In the genomic region with DNA sequence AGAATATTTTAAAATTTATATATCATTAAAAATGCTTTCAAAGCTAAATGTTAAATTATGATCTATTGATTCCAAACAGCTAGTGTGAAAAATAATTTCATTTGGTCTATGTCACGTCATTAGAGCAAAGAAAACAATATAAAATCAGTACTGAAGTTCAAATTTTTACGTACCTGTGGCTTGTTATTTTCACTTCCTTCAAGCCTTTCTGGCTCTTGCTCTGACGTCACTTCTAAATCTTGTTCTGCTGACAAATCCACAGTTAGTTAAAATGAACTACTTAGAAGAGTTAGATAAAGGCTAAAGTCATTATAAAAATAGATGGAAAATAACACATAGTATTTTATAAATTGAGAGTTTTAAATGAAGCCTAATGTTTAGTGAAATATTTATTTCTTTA, we compare ENCODE assay signal across 28 cellular contexts.
"Had no signal": no experiment of that assay in that cellular context is flagged by ENCODE, and none has a peak within 500 bp of the region (broad histone marks: within the 10 kb centered on the region; RNA-seq: fewer than 3 reads in every experiment).

No MANE protein-coding gene starts in this region.

- H3K36me3 ChIP-seq: neutrophil, spleen, stomach, thoracic aorta, thyroid gland, tibial nerve, upper lobe of left lung, vagina had no signal

- H2AFZ ChIP-seq: parathyroid adenoma had no signal

- H3K4me1 ChIP-seq: parathyroid adenoma, psoas muscle, spleen, stomach, thyroid gland, tibial nerve, upper lobe of left lung, vagina had no signal

- H3K27me3 ChIP-seq: neutrophil, spleen, stomach, thyroid gland, tibial nerve, upper lobe of left lung, vagina had no signal

- H3K4me2 ChIP-seq: smooth muscle cell had no signal

- H3K9ac ChIP-seq: parathyroid adenoma had no signal

- H3K27ac ChIP-seq: neutrophil, parathyroid adenoma, psoas muscle, skin epidermis, spleen, stomach, thoracic aorta, thyroid gland, tibial nerve, upper lobe of left lung, vagina had no signal

- DNase-seq: naive thymus-derived CD8-positive, alpha-beta T cell; nephron progenitor cell; nucleus accumbens; posterior cingulate gyrus; psoas muscle; right cardiac atrium; spleen; stimulated activated CD4-positive, alpha-beta T cell treated with anti-CD3 and anti-CD28 coated beads, Interleukin-12 subunit alpha, Interleukin-12 subunit beta, amount 100 ng/mL, for 4 hours; stimulated activated CD4-positive, alpha-beta T cell treated with anti-CD3 and anti-CD28 coated beads, Interleukin-2, amount 100 ng/mL, for 24 hours; stimulated activated CD4-positive, alpha-beta T cell treated with anti-CD3 and anti-CD28 coated beads, Interleukin-2, amount 100 ng/mL, for 48 hours; stimulated activated CD4-positive, alpha-beta T cell treated with anti-CD3 and anti-CD28 coated beads, Interleukin-4, amount 100 ng/mL, for 24 hours; stimulated activated naive B cell treated with anti-CD40 and anti-IgM and Interleukin-4, amounts not matched to agents 10 μg/mL and 1 μg/mL and 100 μg/mL, for 72 hours; stimulated activated naive CD4-positive, alpha-beta T cell treated with Interleukin-2 at 50 U/mL for 16 hours; stomach; thyroid gland; trophoblast cell; upper lobe of left lung had no signal

- H3K4me3 ChIP-seq: psoas muscle, skin epidermis, smooth muscle cell, spleen, stomach, thoracic aorta, thyroid gland, tibial nerve, upper lobe of left lung, vagina had no signal

- ATAC-seq: naive thymus-derived CD8-positive, alpha-beta T cell; natural killer cell treated with Interleukin-12 subunit alpha and Interleukin-12 subunit beta and Interleukin-15 and Interleukin-18, amount 100 ng/mL, for 72 hours; psoas muscle; right cardiac atrium; sciatic nerve; stimulated activated effector memory CD8-positive, alpha-beta T cell treated with anti-CD3 and anti-CD28 coated beads, Interleukin-12 subunit alpha, Interleukin-12 subunit beta, amount 100 ng/mL, for 72 hours; stimulated activated naive B cell treated with anti-CD40 and anti-IgM and Interleukin-4, amounts not matched to agents 10 μg/mL and 1 μg/mL and 100 μg/mL, for 72 hours had no signal

- H3K79me2 ChIP-seq: parathyroid adenoma had no signal

- H3K9me3 ChIP-seq: neutrophil, psoas muscle, thoracic aorta, thyroid gland, vagina had no signal

- FAIRE-seq: urothelium cell line had no signal
